Comparison of ENCODE assay signal across 10 cellular contexts in genomic region chr21:17463441-17463840, GRCh38. TPM values are rescaled to one million over a fixed set of nuclear protein-coding genes. Genes with fewer than 3 reads are reported as not detected.
DNase-seq lines count a peak whose midpoint lies in the region; ATAC-seq and TF ChIP-seq lines count a peak whose summit lies in the region.
"Had no signal": no experiment of that assay in that cellular context is flagged by ENCODE, and none has a peak within 500 bp of the region (broad histone marks: within the 10 kb centered on the region; RNA-seq: fewer than 3 reads in every experiment).

No MANE protein-coding gene starts in this region.

- peak overlapping the region in 3 of 4 donors; percentile 5 to 61 (median 49) for H3K27ac ChIP-seq in Peyer's patch
- H3K27ac ChIP-seq: parathyroid adenoma had no signal

- TF ChIP-seq CTCF in Peyer's patch (IDR thresholded peaks at IDR 0.05) (no peak), omental fat pad (IDR thresholded peaks at IDR 0.05) (no peak)

- no peak overlapping the region for H3K4me3 ChIP-seq in Peyer's patch

- peak; percentile 90 for ATAC-seq in omental fat pad (ENCODE audit: low FRiP score)
- no peak for ATAC-seq in HG03460 (IDR thresholded peaks at IDR 0.05; ENCODE audit: unreplicated experiment)

- peaks cover 0 to 30% (median 0%) of the 10 kb centered on the region in 4 donors for H3K4me1 ChIP-seq in Peyer's patch
- H3K4me1 ChIP-seq: parathyroid adenoma had no signal

- TF ChIP-seq POLR2A in Peyer's patch (IDR thresholded peaks at IDR 0.05) = no peak

- no peaks in the 10 kb centered on the region for H3K9me3 ChIP-seq in Peyer's patch

- DNase-seq in EL = peak; percentile 82
- DNase-seq in Peyer's patch = no peak
- DNase-seq in fibroblast of gingiva (ENCODE audit: low read depth) = peak; percentile 68
- DNase-seq in omental fat pad (ENCODE audit: low spot score) = no peak
- DNase-seq in activated CD8-positive, alpha-beta memory T cell treated with anti-CD3 and anti-CD28 coated beads, Interleukin-2, amount 50 U/mL, for 48 hours = no peak
- no peak for DNase-seq in effector CD8-positive, alpha-beta T cell (lab: John Stamatoyannopoulos, UW)
- DNase-seq in NCI-H2107 treated with DMSO at 0.1 percent for 48 hours (lab: John Stamatoyannopoulos, UW; ENCODE audit: unreplicated experiment) = no peak
- DNase-seq: NCI-H2081 had no signal

- no peaks in the 10 kb centered on the region for H3K36me3 ChIP-seq in Peyer's patch

- H3K27me3 ChIP-seq in Peyer's patch = no peaks in the 10 kb centered on the region

RNA-seq across cellular contexts. Expression of gene CXADR, which starts 49.4 kb away (rescaled TPM):
- 100 to 1,000 TPM in 3 of 4 donors, 1 to 10 TPM in 1; 5.0 to 198 (median 106) TPM for total RNA-seq in Peyer's patch
- total RNA-seq in omental fat pad = 10 to 100 TPM in 3 of 4 donors, under 1 TPM in 1; 0.63 to 61.8 (median 19.5) TPM

Comparison
In these comparisons a context has a peak if more than half of its experiments do, and no peak if none do; other contexts are left out.
1. DNase-seq: peak in EL (single experiment) and fibroblast of gingiva (single experiment); none in Peyer's patch (0 of 3), omental fat pad (single experiment), activated CD8-positive, alpha-beta memory T cell treated with anti-CD3 and anti-CD28 coated beads, Interleukin-2, amount 50 U/mL, for 48 hours (single experiment), effector CD8-positive, alpha-beta T cell (single experiment) and NCI-H2107 treated with DMSO at 0.1 percent for 48 hours (single experiment).